In genomic region chr4:168070903-168071302, GRCh38 we compare ENCODE assay signal across 26 cellular contexts. TPM values are rescaled to one million over a fixed set of nuclear protein-coding genes. Genes with fewer than 3 reads are reported as not detected.
DNase-seq lines count a peak whose midpoint lies in the region; ATAC-seq, FAIRE-seq and TF ChIP-seq lines count a peak whose summit lies in the region.
"Had no signal": no experiment of that assay in that cellular context is flagged by ENCODE, and none has a peak within 500 bp of the region (broad histone marks: within the 10 kb centered on the region; RNA-seq: fewer than 3 reads in every experiment).

No MANE protein-coding gene starts in this region.

- H3K27ac Mint-ChIP-seq in neural progenitor cell = no peak overlapping the region
- no peak overlapping the region for H3K27ac Mint-ChIP-seq in Calu3 (ENCODE audit: unreplicated experiment)

- no peak for TF ChIP-seq CTCF in PC-3 (conservative IDR thresholded peaks at IDR 0.05; ENCODE audit: low read depth, low read length)
- TF ChIP-seq CTCF in GM12878 (IDR thresholded peaks at IDR 0.05 in 2 of 3, conservative IDR thresholded peaks at IDR 0.05 in 1 of 3; ENCODE audit: control insufficient read depth in 2 of 3, extremely low read depth in 1 of 3, insufficient read depth in 1 of 3, low read depth in 3 of 3, low read length in 3 of 3) = no peak
- TF ChIP-seq CTCF in fibroblast of the aortic adventitia (IDR thresholded peaks at IDR 0.05; ENCODE audit: insufficient read depth, low read length) = no peak
- TF ChIP-seq CTCF in foreskin keratinocyte (conservative IDR thresholded peaks at IDR 0.05) = no peak
- TF ChIP-seq CTCF in neural progenitor cell (IDR thresholded peaks at IDR 0.05) = no peak
- no peak for TF ChIP-seq CTCF in Calu3 (IDR thresholded peaks at IDR 0.05; ENCODE audit: unreplicated experiment)

- no peaks in the 10 kb centered on the region for H3K4me1 Mint-ChIP-seq in neural progenitor cell
- no peaks in the 10 kb centered on the region for H3K4me1 Mint-ChIP-seq in Calu3 (ENCODE audit: low read depth, unreplicated experiment)

- no peak for FAIRE-seq in GM12878 (lab: Jason Lieb, UNC)
- FAIRE-seq: H54 had no signal

- no peak for DNase-seq in PC-3
- DNase-seq in GM12878 (ENCODE audit: low read depth, low spot score) = no peak
- DNase-seq in fibroblast of the aortic adventitia (ENCODE audit: low read depth) = peak; percentile 16
- DNase-seq in stimulated activated CD4-positive, alpha-beta T cell treated with anti-CD3 and anti-CD28 coated beads, Interleukin-4, amount 100 ng/mL, for 1 hour = no peak
- no peak for DNase-seq in foreskin keratinocyte
- no peak for DNase-seq in neural progenitor cell (ENCODE audit: low spot score)
- no peak for DNase-seq in Calu3
- DNase-seq: 8988T, ACHN, BE2C, DMS153, DND-41, IMR-90, NCI-H1092, NCI-H1417 treated with DMSO at 0.1 percent for 48 hours, NCI-H1694 treated with DMSO at 0.1 percent for 48 hours, NCI-H2081, NCI-H2227 treated with DMSO at 0.1 percent for 48 hours, NCI-H526 treated with DMSO at 0.1 percent for 48 hours, SHP77 had no signal

- no peaks in the 10 kb centered on the region for H3F3A ChIP-seq in PC-3 (ENCODE audit: low read length, unreplicated experiment)
- no peaks in the 10 kb centered on the region for H3F3A ChIP-seq in neural progenitor cell (ENCODE audit: low read depth)

- no peak overlapping the region for H3K9ac ChIP-seq in PC-3 (ENCODE audit: low read length)
- H3K9ac ChIP-seq in GM12878 (ENCODE audit: control insufficient read depth, insufficient read depth, low read length) = no peak overlapping the region
- H3K9ac ChIP-seq in neural progenitor cell = no peak overlapping the region
- H3K9ac ChIP-seq: KMS-11 had no signal

- H3K4me3 Mint-ChIP-seq in neural progenitor cell = no peak overlapping the region
- no peak overlapping the region for H3K4me3 Mint-ChIP-seq in Calu3 (ENCODE audit: low read depth, unreplicated experiment)

- TF ChIP-seq POLR2A in GM12878 (IDR thresholded peaks at IDR 0.05; ENCODE audit: low read depth, low read length) = no peak

- H3K27ac ChIP-seq in PC-3 (ENCODE audit: low read length) (peak overlapping the region; percentile 22; the same call in 1 of the 2 replicates), GM12878 (ENCODE audit: control insufficient read depth, insufficient read depth) (no peak overlapping the region), foreskin keratinocyte (no peak overlapping the region), neural progenitor cell (no peak overlapping the region)
- H3K27ac ChIP-seq: KMS-11, RWPE1 had no signal

- POLR2A ChIA-PET in PC-3 (lab: Charles Lee; ENCODE audit: unreplicated experiment) (no interaction called here), GM12878 (lab: Charles Lee) (no interaction called here)

- H4K20me1 ChIP-seq in PC-3 (ENCODE audit: low read length) = no peaks in the 10 kb centered on the region
- no peaks in the 10 kb centered on the region for H4K20me1 ChIP-seq in GM12878 (ENCODE audit: control insufficient read depth, insufficient read depth)
- no peaks in the 10 kb centered on the region for H4K20me1 ChIP-seq in neural progenitor cell (ENCODE audit: low read depth)

- H3K4me1 ChIP-seq in PC-3 (ENCODE audit: insufficient read depth, low read length) (peaks cover 14% of the 10 kb centered on the region), GM12878 (ENCODE audit: control insufficient read depth, insufficient read depth, low read length) (no peaks in the 10 kb centered on the region), foreskin keratinocyte (no peaks in the 10 kb centered on the region), neural progenitor cell (no peaks in the 10 kb centered on the region)
- H3K4me1 ChIP-seq: BE2C had no signal

- CTCF ChIA-PET in PC-3 (lab: Charles Lee) (no interaction called here), GM12878 (lab: Yijun Ruan, JAX) (no interaction called here), Calu3 (lab: Charles Lee) (no interaction called here)

- H3K9me3 ChIP-seq in PC-3 (ENCODE audit: low read length) = no peaks in the 10 kb centered on the region
- no peaks in the 10 kb centered on the region for H3K9me3 ChIP-seq in GM12878 (replicated peaks; ENCODE audit: control insufficient read depth, insufficient read depth, low read length)
- H3K9me3 ChIP-seq in neural progenitor cell (ENCODE audit: low read depth) = no peaks in the 10 kb centered on the region
- H3K9me3 ChIP-seq: BE2C had no signal

- H3K36me3 ChIP-seq in PC-3 (ENCODE audit: low read depth, low read length) = no peaks in the 10 kb centered on the region
- H3K36me3 ChIP-seq in GM12878 (ENCODE audit: control insufficient read depth in 2 of 2, insufficient read depth in 2 of 2, low read length in 1 of 2) = no peaks in the 10 kb centered on the region
- no peaks in the 10 kb centered on the region for H3K36me3 ChIP-seq in neural progenitor cell
- H3K36me3 ChIP-seq: BE2C had no signal

- H3K27me3 ChIP-seq in PC-3 (ENCODE audit: low read length) (no peaks in the 10 kb centered on the region), GM12878 (replicated peaks in 1 of 2; ENCODE audit: control insufficient read depth in 2 of 2, insufficient read depth in 2 of 2, low read length in 1 of 2) (no peaks in the 10 kb centered on the region), foreskin keratinocyte (peaks cover 4% of the 10 kb centered on the region), neural progenitor cell (no peaks in the 10 kb centered on the region)
- H3K27me3 ChIP-seq: BE2C had no signal

- BruUV-seq in PC-3 (replicated peaks; lab: Mats Ljungman, UMichigan) (no TSS peak), GM12878 (replicated peaks; lab: Mats Ljungman, UMichigan) (no TSS peak), Calu3 (replicated peaks; lab: Mats Ljungman, UMichigan) (no TSS peak)

- H3K4me2 ChIP-seq in PC-3 (ENCODE audit: low read length) (peak overlapping the region; percentile 53), GM12878 (ENCODE audit: control insufficient read depth, insufficient read depth) (no peak overlapping the region), neural progenitor cell (no peak overlapping the region)
- H3K4me2 ChIP-seq: KMS-11 had no signal

- in situ Hi-C loops in GM12878 (cut with MboI) = loop anchor here (10.0 kb wide), 1 partner anchor 1046 kb away; no protein-coding TSS in a partner anchor

- no peaks in the 10 kb centered on the region for H3K9me2 ChIP-seq in PC-3 (replicated peaks; ENCODE audit: low read length)

- H2AFZ ChIP-seq in PC-3 (ENCODE audit: low read length) = no peak overlapping the region
- H2AFZ ChIP-seq in GM12878 (ENCODE audit: control insufficient read depth, low read depth, low read length) = no peak overlapping the region
- H2AFZ ChIP-seq in neural progenitor cell (replicated peaks) = no peak overlapping the region

- H3K9me3 Mint-ChIP-seq in neural progenitor cell (peaks cover 11% of the 10 kb centered on the region), Calu3 (ENCODE audit: low read depth, unreplicated experiment) (no peaks in the 10 kb centered on the region)

- peak; percentile 60 for ATAC-seq in GM18867 (IDR thresholded peaks at IDR 0.05; ENCODE audit: unreplicated experiment)
- peak; percentile 83 for ATAC-seq in PC-3
- peak; percentile 32; the same call in 2 of the 3 replicates for ATAC-seq in GM12878
- ATAC-seq in foreskin keratinocyte = no peak
- ATAC-seq: Panc1 had no signal

- TF ChIP-seq EP300 in GM12878 (IDR thresholded peaks at IDR 0.05; ENCODE audit: borderline replicate concordance in 1 of 2, control insufficient read depth in 1 of 2, low read depth in 2 of 2, low read length in 2 of 2) = no peak

- no peak overlapping the region for H3K4me3 ChIP-seq in PC-3 (ENCODE audit: low read length)
- H3K4me3 ChIP-seq in GM12878 = no peak overlapping the region
- no peak overlapping the region for H3K4me3 ChIP-seq in fibroblast of the aortic adventitia (ENCODE audit: low read depth, low read length)
- H3K4me3 ChIP-seq in neural progenitor cell = no peak overlapping the region

- TF ChIP-seq RAD21 in GM12878 (IDR thresholded peaks at IDR 0.05; ENCODE audit: insufficient read depth, low read depth, low read length) = no peak

- no peaks in the 10 kb centered on the region for H3K36me3 Mint-ChIP-seq in neural progenitor cell
- H3K36me3 Mint-ChIP-seq in Calu3 (ENCODE audit: insufficient read depth, unreplicated experiment) = no peaks in the 10 kb centered on the region

- peaks cover 2% of the 10 kb centered on the region for H3K27me3 Mint-ChIP-seq in neural progenitor cell (ENCODE audit: insufficient read depth, low read depth)
- H3K27me3 Mint-ChIP-seq in Calu3 (ENCODE audit: unreplicated experiment) = no peaks in the 10 kb centered on the region

- no peaks in the 10 kb centered on the region for H3K79me2 ChIP-seq in PC-3 (ENCODE audit: low read length)
- H3K79me2 ChIP-seq in GM12878 (ENCODE audit: control insufficient read depth, insufficient read depth, low read length) = no peaks in the 10 kb centered on the region
- no peaks in the 10 kb centered on the region for H3K79me2 ChIP-seq in neural progenitor cell (ENCODE audit: low read depth)

- SMC1A ChIA-PET in GM12878 (lab: Charles Lee; ENCODE audit: uncharacterized antibody, unreplicated experiment) = interaction anchor here (0.6 to 1.5 kb wide), 9 partner anchors 11 to 1983 kb away, joined by 3 to 5 read pairs (median 3); no protein-coding TSS in a partner anchor

- RAD21 ChIA-PET in GM12878 (lab: Charles Lee; ENCODE audit: unreplicated experiment) = interaction anchor here (0.7 to 1.5 kb wide), 3 partner anchors 12 to 445 kb away, joined by 3 to 4 read pairs (median 3); no protein-coding TSS in a partner anchor

- intact Hi-C loops in PC-3 (cut with micrococcal nuclease) = no loop called here
- intact Hi-C loops in GM12878 (cut with micrococcal nuclease; ENCODE audit: unreplicated experiment) = loop anchor here (10.0 kb wide), 1 partner anchor 1476 kb away; no protein-coding TSS in a partner anchor
- intact Hi-C loops in Calu3 (cut with micrococcal nuclease; ENCODE audit: unreplicated experiment) = loop anchor here (10.0 kb wide), 1 partner anchor 176 kb away; no protein-coding TSS in a partner anchor

- WGBS in GM12878 (ENCODE audit: insufficient coverage, insufficient replicate concordance, low lambda C conversion rate, missing lambda C conversion rate) = 0% methylated on average over 1 of the region's 1 CpG

RNA-seq across cellular contexts. Expression of gene ANXA10, which starts 21.4 kb away (rescaled TPM):
- total RNA-seq in PC-3 (2014; rRNA removed) = 0.47 and 0.92 TPM in 2 replicates
- not detected in 2 replicates for total RNA-seq in GM12878 (2013; cell fraction: nucleolus; rRNA removed)
- not detected in 2 replicates for total RNA-seq in GM12878 (2014; rRNA removed)
- not detected in 2 replicates for total RNA-seq in GM12878 (2014; rRNA removed; fragmentation: Illumina TruSeq; extraction: Trizol)
- total RNA-seq in GM12878 (2021) = not detected in 2 replicates
- not detected for polyA plus RNA-seq in GM12878 (2011; ENCODE audit: low read depth)
- polyA plus RNA-seq in GM12878 (2011; rRNA removed) = not detected in 2 replicates
- polyA plus RNA-seq in GM12878 (2011; cell fraction: cytosol; rRNA removed) = not detected in 2 replicates
- polyA plus RNA-seq in GM12878 (2011; cell fraction: nucleus; rRNA removed) = not detected in 2 replicates
- polyA plus RNA-seq in GM12878 (2012) = not detected in 2 replicates
- not detected in 2 replicates for polyA plus RNA-seq in GM12878 (2014; fragmentation: Illumina TruSeq; extraction: Trizol)
- polyA plus RNA-seq in GM12878 (2014; fragmentation: Nextera tagmentation; extraction: Ambion mirVana) = not detected
- polyA plus RNA-seq in GM12878 (2014; rRNA removed) = not detected in 2 replicates
- not detected for polyA plus RNA-seq in GM12878 (2016; fragmentation: Nextera tagmentation; extraction: Ambion mirVana)
- not detected in 2 replicates for polyA minus RNA-seq in GM12878 (2011; rRNA and poly(A)+ RNA removed)
- not detected in 2 replicates for polyA minus RNA-seq in GM12878 (2011; cell fraction: cytosol; rRNA and poly(A)+ RNA removed)
- polyA minus RNA-seq in GM12878 (2011; cell fraction: nucleus; rRNA and poly(A)+ RNA removed) = not detected in 2 replicates
- total RNA-seq in fibroblast of the aortic adventitia (ENCODE audit: low replicate concordance) = 7.0 and 83.5 TPM in 2 replicates
- not detected in 2 replicates for total RNA-seq in foreskin keratinocyte
- polyA plus RNA-seq in foreskin keratinocyte = not detected in 2 replicates
- total RNA-seq in neural progenitor cell (ENCODE audit: low replicate concordance) = not detected in 2 replicates
- 43.2 and 58.3 TPM in 2 replicates for total RNA-seq in Calu3 (2022)
- total RNA-seq: SK-MEL-5 had no signal
